In the genomic region with DNA sequence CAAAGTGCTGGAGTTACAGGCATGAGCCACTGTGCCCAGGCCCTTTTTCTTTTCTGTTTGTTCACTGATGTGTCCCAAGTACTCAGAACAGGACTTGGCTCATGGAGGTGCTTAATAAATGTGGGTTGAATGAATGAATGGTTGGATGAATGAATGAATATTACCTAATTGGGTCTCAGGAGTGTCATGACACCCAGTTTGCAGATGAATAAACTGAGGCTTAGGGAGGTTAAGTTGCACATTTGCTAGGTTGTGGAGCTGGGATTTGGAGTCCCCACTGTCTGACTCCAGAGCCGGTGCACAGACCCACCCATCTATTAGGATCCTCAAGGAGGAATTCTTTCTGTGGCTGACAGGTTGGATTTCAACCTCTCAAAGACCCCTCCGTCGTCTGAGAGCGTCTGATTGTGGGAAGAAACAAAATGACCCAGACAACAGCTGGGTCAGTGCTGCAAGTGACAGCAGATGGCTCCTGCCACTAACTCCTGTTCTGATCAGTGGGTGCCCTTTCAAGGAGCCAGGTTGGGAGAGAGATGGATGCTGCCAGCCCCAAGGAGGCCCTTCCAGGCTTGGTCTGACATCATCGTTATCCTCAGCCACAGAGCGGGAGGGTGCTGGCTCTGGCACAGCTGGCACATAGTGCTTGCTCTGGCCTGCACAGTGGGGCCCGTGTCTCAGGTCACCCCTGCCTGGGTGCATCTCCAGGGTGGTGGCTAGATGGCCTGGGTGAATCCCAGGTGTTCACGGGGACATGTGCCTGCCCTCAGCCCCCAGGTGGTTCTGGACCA, we compare ENCODE assay signal across 16 cellular contexts. TPM values are rescaled to one million over a fixed set of nuclear protein-coding genes. Genes with fewer than 3 reads are reported as not detected.
A peak's percentile ranks its signal among the peaks of the same experiment; 100 is the strongest.
DNase-seq lines count a peak whose midpoint lies in the region; ATAC-seq, FAIRE-seq and TF ChIP-seq lines count a peak whose summit lies in the region.
"Had no signal": no experiment of that assay in that cellular context is flagged by ENCODE, and none has a peak within 500 bp of the region (broad histone marks: within the 10 kb centered on the region; RNA-seq: fewer than 3 reads in every experiment).

No MANE protein-coding gene starts in this region.

- no peak overlapping the region for H2AFZ ChIP-seq in HepG2 (ENCODE audit: low read length)
- H2AFZ ChIP-seq: parathyroid adenoma had no signal

- peak; percentile 79 to 89 for DNase-seq in NCI-H524 (lab: John Stamatoyannopoulos, UW)
- DNase-seq in colonic mucosa = no peak
- no peak for DNase-seq in HepG2 (ENCODE audit: low spot score)
- DNase-seq in effector CD4-positive, alpha-beta T cell = no peak
- DNase-seq in brain microvascular endothelial cell = no peak
- no peak for DNase-seq in NCI-H226
- DNase-seq: activated CD4-positive, alpha-beta T cell treated with anti-CD3 and anti-CD28 coated beads, Interleukin-2, amount 50 U/mL, for 48 hours; activated effector memory CD4-positive, alpha-beta T cell treated with anti-CD3 and anti-CD28 coated beads, Interleukin-2, amount 50 U/mL, for 16 hours; DND-41; erythroblast; mammary epithelial cell; NCI-H1417; NCI-H510A treated with DMSO at 0.1 percent for 48 hours had no signal

- H3K79me2 ChIP-seq in HepG2 (ENCODE audit: insufficient read depth, low read length) = no peaks in the 10 kb centered on the region

- H3K4me2 ChIP-seq in HepG2 (ENCODE audit: low read depth, low read length) = peak overlapping the region; percentile 64; the same call in 1 of the 2 replicates

- H4K20me1 ChIP-seq in HepG2 (ENCODE audit: insufficient read depth, low read length) = no peaks in the 10 kb centered on the region

- ATAC-seq in HepG2 (no peak; the same call in 2 of the 3 replicates), GM21526 (IDR thresholded peaks at IDR 0.05; ENCODE audit: low FRiP score, unreplicated experiment) (no peak)

- in situ Hi-C loops in HepG2 (cut with HindIII; ENCODE audit: extremely low pct_ligation_motif_present, low pct_unique_long_range_greater_than_20kb) (no loop called here), brain microvascular endothelial cell (cut with HindIII; ENCODE audit: low pct_ligation_motif_present, low sequenced_read_pairs) (no loop called here)

- 79% methylated on average over 6 of the region's 8 CpGs for WGBS in HepG2 (ENCODE audit: low lambda C conversion rate)

- H3K9me3 ChIP-seq in colonic mucosa (no peaks in the 10 kb centered on the region), HepG2 (ENCODE audit: low read length) (no peaks in the 10 kb centered on the region), stomach smooth muscle (ENCODE audit: control insufficient read depth in 2 of 2, low read length in 2 of 2) (no peaks in the 10 kb centered on the region)

- no peaks in the 10 kb centered on the region for H3K36me3 ChIP-seq in colonic mucosa
- no peaks in the 10 kb centered on the region for H3K36me3 ChIP-seq in HepG2 (replicated peaks in 1 of 2; ENCODE audit: control insufficient read depth in 1 of 2, insufficient read depth in 2 of 2, low read length in 2 of 2)
- no peaks in the 10 kb centered on the region for H3K36me3 ChIP-seq in stomach smooth muscle (ENCODE audit: control insufficient read depth in 2 of 2, insufficient read depth in 2 of 2, low read length in 2 of 2)
- H3K36me3 ChIP-seq in brain microvascular endothelial cell (replicated peaks) = no peaks in the 10 kb centered on the region

- H3K27ac ChIP-seq in colonic mucosa = peak overlapping the region; percentile 22
- peak overlapping the region; percentile 60 for H3K27ac ChIP-seq in HepG2 (ENCODE audit: extremely low read length, insufficient read depth, low read length)
- H3K27ac ChIP-seq in stomach smooth muscle (ENCODE audit: low read length) = peak overlapping the region; percentile 95
- no peak overlapping the region for H3K27ac ChIP-seq in brain microvascular endothelial cell
- H3K27ac ChIP-seq: parathyroid adenoma had no signal

- no peak for TF ChIP-seq POLR2A in HepG2 (IDR thresholded peaks at IDR 0.05; ENCODE audit: insufficient read depth in 1 of 2, low read depth in 2 of 2, low read length in 2 of 2)

- POLR2A ChIA-PET in HepG2 (lab: Yijun Ruan, JAX) = interaction anchor here (0.7 to 1.9 kb wide), 4 partner anchors 12 to 24 kb away, joined by 3 to 9 read pairs (median 3); no protein-coding TSS in a partner anchor

- no peak for TF ChIP-seq EP300 in HepG2 (IDR thresholded peaks at IDR 0.05; ENCODE audit: low read depth in 2 of 2, low read length in 2 of 2)
- no peak for TF ChIP-seq EP300 in HepG2 (CRISPR knock-in tag; IDR thresholded peaks at IDR 0.05; ENCODE audit: borderline replicate concordance)

- no TSS peak for BruUV-seq in HepG2 (replicated peaks; lab: Mats Ljungman, UMichigan)

- CTCF ChIA-PET in HepG2 (lab: Yijun Ruan, JAX; ENCODE audit: low intra/inter-chr PET ratio, low total read pairs) = no interaction called here

- H3K4me1 ChIP-seq in colonic mucosa (peaks cover 32% of the 10 kb centered on the region), HepG2 (ENCODE audit: insufficient read depth, low read length) (peaks cover 81% of the 10 kb centered on the region), stomach smooth muscle (ENCODE audit: control insufficient read depth, insufficient read depth, low read length) (peaks cover 91% of the 10 kb centered on the region)

- H3K4me3 ChIP-seq in colonic mucosa (no peak overlapping the region), HepG2 (replicated peaks in 1 of 3; ENCODE audit: insufficient read depth in 1 of 3, low read depth in 2 of 3, low read length in 3 of 3) (no peak overlapping the region), stomach smooth muscle (ENCODE audit: low read length in 2 of 2) (peak overlapping the region in 1 of 2 donors; percentile 15), brain microvascular endothelial cell (ENCODE audit: low read depth, low read length) (no peak overlapping the region)

- intact Hi-C loops in colonic mucosa (cut with DNase I) (no loop called here), HepG2 (cut with micrococcal nuclease; ENCODE audit: unreplicated experiment) (no loop called here)

- H3K27me3 ChIP-seq in colonic mucosa = no peaks in the 10 kb centered on the region
- H3K27me3 ChIP-seq in HepG2 (ENCODE audit: control insufficient read depth in 1 of 2, insufficient read depth in 2 of 2, low read length in 2 of 2) = no peaks in the 10 kb centered on the region
- no peaks in the 10 kb centered on the region for H3K27me3 ChIP-seq in stomach smooth muscle (ENCODE audit: control insufficient read depth in 1 of 2, insufficient read depth in 2 of 2, low read length in 2 of 2)
- no peaks in the 10 kb centered on the region for H3K27me3 ChIP-seq in brain microvascular endothelial cell (replicated peaks)

- no peak for TF ChIP-seq CTCF in colonic mucosa (IDR thresholded peaks at IDR 0.05)
- TF ChIP-seq CTCF in HepG2 (CRISPR knock-in tag; IDR thresholded peaks at IDR 0.05) = no peak
- no peak for TF ChIP-seq CTCF in brain microvascular endothelial cell (IDR thresholded peaks at IDR 0.05; ENCODE audit: low read depth, low read length, missing control alignments)

- H3K9ac ChIP-seq in colonic mucosa (ENCODE audit: low read depth in 2 of 2, low read length in 2 of 2) (peak overlapping the region in 1 of 2 donors; percentile 30), HepG2 (ENCODE audit: insufficient read depth, low read depth, low read length) (peak overlapping the region; percentile 53; the same call in 1 of the 2 replicates), stomach smooth muscle (ENCODE audit: low read length in 2 of 2) (peak overlapping the region in 1 of 2 donors; percentile 36)
- H3K9ac ChIP-seq: parathyroid adenoma had no signal

- no peak for TF ChIP-seq RAD21 in HepG2 (CRISPR knock-in tag; IDR thresholded peaks at IDR 0.05)

- FAIRE-seq in HepG2 (lab: Jason Lieb, UNC) = no peak

TF ChIP-seq in HepG2, 621 proteins besides CTCF, POLR2A, EP300 and RAD21 (continues in another document):
- 0 out of 2 replicates have a peak, but pooled peaks have one; percentile 16 for TF ChIP-seq ZNF430 (CRISPR knock-in tag; IDR thresholded peaks at IDR 0.05)
- 0 out of 2 replicates have a peak, but pooled peaks have one; percentile 29 for TF ChIP-seq ZNF564 (CRISPR knock-in tag; IDR thresholded peaks at IDR 0.05)
- no peak for TF ChIP-seq TBP (CRISPR knock-in tag; IDR thresholded peaks at IDR 0.05)
- 0 out of 2 replicates have a peak, but pooled peaks have one; percentile 53 for TF ChIP-seq ZNF543 (CRISPR knock-in tag; IDR thresholded peaks at IDR 0.05)
- no peak for TF ChIP-seq ZNF350 (CRISPR knock-in tag; IDR thresholded peaks at IDR 0.05; ENCODE audit: borderline replicate concordance, low read depth)

RNA-seq across cellular contexts. Expression of gene ARHGEF10L, which starts 24.2 kb away (rescaled TPM):
- total RNA-seq in colonic mucosa (100 to 1,000 TPM in 1 of 2 donors, 10 to 100 TPM in 1; 77.5 to 133 TPM), HepG2 (2016; rRNA removed; fragmentation: Illumina TruSeq; extraction: Trizol) (26.2 and 46.5 TPM in 2 replicates)
- total RNA-seq in HepG2 (2016; cell fraction: cytosol; rRNA removed; fragmentation: Illumina TruSeq; extraction: Trizol; ENCODE audit: low read depth) = 13.6 and 14.7 TPM in 2 replicates
- 24.8 and 47.9 TPM in 2 replicates for total RNA-seq in HepG2 (2016; cell fraction: insoluble cytoplasmic fraction; rRNA removed; fragmentation: Illumina TruSeq; extraction: Trizol)
- 19.1 and 19.9 TPM in 2 replicates for total RNA-seq in HepG2 (2016; cell fraction: membrane; rRNA removed; fragmentation: Illumina TruSeq; extraction: Trizol)
- total RNA-seq in HepG2 (2016; cell fraction: nucleus; rRNA removed; fragmentation: Illumina TruSeq; extraction: Trizol) = 59.8 and 74.6 TPM in 2 replicates
- polyA plus RNA-seq in HepG2 (2011; rRNA removed) = 78.3 and 107 TPM in 2 replicates
- 20.2 and 37.0 TPM in 2 replicates for polyA plus RNA-seq in HepG2 (2011; cell fraction: cytosol; rRNA removed)
- 844 and 1,154 TPM in 2 replicates for polyA plus RNA-seq in HepG2 (2011; cell fraction: nucleus; rRNA removed)
- 43.3 and 63.3 TPM in 2 replicates for polyA plus RNA-seq in HepG2 (2012)
- 2.2 and 2.8 TPM in 2 replicates for polyA plus RNA-seq in HepG2 (2016; cell fraction: cytosol; fragmentation: Illumina TruSeq; extraction: Trizol; ENCODE audit: low read depth)
- polyA plus RNA-seq in HepG2 (2016; cell fraction: insoluble cytoplasmic fraction; fragmentation: Illumina TruSeq; extraction: Trizol; ENCODE audit: low read depth) = 18.1 and 22.2 TPM in 2 replicates
- polyA plus RNA-seq in HepG2 (2016; cell fraction: membrane; fragmentation: Illumina TruSeq; extraction: Trizol; ENCODE audit: low read depth) = 4.7 and 5.9 TPM in 2 replicates
- 127 and 131 TPM in 2 replicates for polyA plus RNA-seq in HepG2 (2016; cell fraction: nucleus; fragmentation: Illumina TruSeq; extraction: Trizol; ENCODE audit: insufficient read depth, low read depth)
- 15.7 and 166 TPM in 2 replicates for polyA minus RNA-seq in HepG2 (2011; rRNA and poly(A)+ RNA removed; ENCODE audit: low replicate concordance)
- polyA minus RNA-seq in HepG2 (2011; cell fraction: cytosol; rRNA and poly(A)+ RNA removed) = 36.6 and 43.4 TPM in 2 replicates
- 147 and 148 TPM in 2 replicates for polyA minus RNA-seq in HepG2 (2011; cell fraction: nucleus; rRNA and poly(A)+ RNA removed)

Comparison
In these comparisons a context has a peak if more than half of its experiments do, and no peak if none do; other contexts are left out.
1. DNase-seq: peak in NCI-H524 (2 of 2); none in colonic mucosa (single experiment), HepG2 (single experiment), effector CD4-positive, alpha-beta T cell (single experiment), brain microvascular endothelial cell (single experiment) and NCI-H226 (single experiment).